Comparison of ENCODE assay signal across 8 cellular contexts in the genomic region with DNA sequence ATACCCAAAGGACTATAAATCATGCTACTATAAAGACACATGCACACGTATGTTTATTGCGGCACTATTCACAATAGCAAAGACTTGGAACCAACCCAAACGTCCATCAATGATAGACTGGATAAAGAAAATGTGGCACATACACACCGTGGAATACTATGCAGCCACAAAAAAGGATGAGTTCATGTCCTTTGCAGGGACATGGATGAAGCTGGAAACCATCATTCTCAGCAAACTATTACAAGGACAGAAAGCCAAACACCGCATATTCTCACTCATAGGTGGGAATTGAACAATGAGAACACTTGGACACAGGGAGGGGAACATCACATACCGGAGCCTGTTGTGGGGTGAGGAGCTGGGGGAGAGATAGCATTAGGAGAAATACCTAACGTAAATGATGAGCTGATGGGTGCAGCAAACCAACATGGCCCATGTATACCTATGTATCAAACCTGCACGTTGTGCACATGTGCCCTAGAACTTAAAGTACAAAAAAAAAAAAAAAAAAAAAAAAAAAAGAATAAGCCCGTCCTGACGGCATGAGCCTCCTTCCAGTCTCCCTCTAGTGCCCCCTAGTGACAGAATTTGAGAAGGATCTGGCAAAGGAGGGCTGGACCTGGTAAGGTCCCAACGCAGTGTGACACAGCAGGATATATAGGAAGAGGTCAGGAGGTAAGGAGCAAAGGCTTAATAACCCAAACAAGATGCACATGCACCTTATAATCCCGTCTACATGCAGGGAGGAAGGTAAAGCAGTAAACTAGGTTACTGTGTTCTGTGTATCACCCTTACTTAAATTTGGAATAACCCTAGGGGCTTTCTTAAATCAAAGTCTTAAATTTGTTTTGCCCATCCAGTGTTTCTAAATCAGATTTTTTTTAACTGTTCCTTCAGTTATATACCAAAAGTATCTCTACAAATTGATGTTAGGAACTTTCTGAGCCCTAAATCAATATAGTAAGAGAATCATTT.
DNase-seq lines count a peak whose midpoint lies in the region; TF ChIP-seq lines count a peak whose summit lies in the region.
"Not testable (repeated sequence)": the region's sequence is repeated elsewhere in the genome, so short reads cannot be mapped to it uniquely, and the experiment has no call there.

No MANE protein-coding gene starts in this region.

- H3K27ac Mint-ChIP-seq in activated CD4-positive, alpha-beta T cell treated with anti-CD3 and anti-CD28 coated beads, Interleukin-2, amount 10 ng/mL, durations not matched to agents 24 days and 14 days, result not testable (repeated sequence)

- intact Hi-C loops in activated CD4-positive, alpha-beta T cell treated with anti-CD3 and anti-CD28 coated beads, Interleukin-2, amount 10 ng/mL, durations not matched to agents 24 days and 14 days (cut with micrococcal nuclease), result not testable (repeated sequence)

- not testable (repeated sequence) for H3K4me3 Mint-ChIP-seq in activated CD4-positive, alpha-beta T cell treated with anti-CD3 and anti-CD28 coated beads, Interleukin-2, amount 10 ng/mL, durations not matched to agents 24 days and 14 days

- H3K27me3 Mint-ChIP-seq in activated CD4-positive, alpha-beta T cell treated with anti-CD3 and anti-CD28 coated beads, Interleukin-2, amount 10 ng/mL, durations not matched to agents 24 days and 14 days, result peaks cover 32% of the 10 kb centered on the region

- not testable (repeated sequence) for H3K36me3 Mint-ChIP-seq in activated CD4-positive, alpha-beta T cell treated with anti-CD3 and anti-CD28 coated beads, Interleukin-2, amount 10 ng/mL, durations not matched to agents 24 days and 14 days (ENCODE audit: low read depth)

- H3K4me1 Mint-ChIP-seq in activated CD4-positive, alpha-beta T cell treated with anti-CD3 and anti-CD28 coated beads, Interleukin-2, amount 10 ng/mL, durations not matched to agents 24 days and 14 days, result not testable (repeated sequence)

- TF ChIP-seq CTCF in GM10266 (IDR thresholded peaks at IDR 0.05; ENCODE audit: control insufficient read depth, insufficient read depth, low read depth, missing control alignments), result peak; percentile 61

- peak; percentile 55 for DNase-seq in A172 (ENCODE audit: low spot score)
- peak; percentile 58 for DNase-seq in GM10266 (ENCODE audit: extremely low spot score)
- peak; percentile 75 for DNase-seq in M059J (ENCODE audit: low read depth)
- DNase-seq in NOMO-1 treated with DMSO at 0.1 percent for 48 hours (lab: John Stamatoyannopoulos, UW; ENCODE audit: unreplicated experiment), result peak; percentile 15
- DNase-seq in activated CD4-positive, alpha-beta T cell treated with anti-CD3 and anti-CD28 coated beads, Interleukin-2, amount 10 ng/mL, durations not matched to agents 24 days and 14 days, result peak; percentile 88
- DNase-seq in dermis microvascular lymphatic vessel endothelial cell (ENCODE audit: low read depth in 2 of 2), result peak; percentile 47 to 69
- peak; percentile 83 for DNase-seq in iPS-NIHi7 (ENCODE audit: extremely low spot score)
- DNase-seq in pons (ENCODE audit: low spot score), result peak; percentile 42

- H3K9me3 Mint-ChIP-seq in activated CD4-positive, alpha-beta T cell treated with anti-CD3 and anti-CD28 coated beads, Interleukin-2, amount 10 ng/mL, durations not matched to agents 24 days and 14 days, result not testable (repeated sequence)

Comparison
In these comparisons a context has a peak if more than half of its experiments do, and no peak if none do; other contexts are left out.
1. Peak in every context shown above with its lines: DNase-seq.
2. DNase-seq: peak in every context shown above with its lines; median percentile 88 in activated CD4-positive, alpha-beta T cell treated with anti-CD3 and anti-CD28 coated beads, Interleukin-2, amount 10 ng/mL, durations not matched to agents 24 days and 14 days; 83 in iPS-NIHi7; 75 in M059J; 58 in GM10266; 58 in dermis microvascular lymphatic vessel endothelial cell; 55 in A172; 42 in pons; 15 in NOMO-1 treated with DMSO at 0.1 percent for 48 hours.